In genomic region chr10:14618669-14619068, GRCh38 we compare ENCODE assay signal across 25 cellular contexts.
"Had no signal": no experiment of that assay in that cellular context is flagged by ENCODE, and none has a peak within 500 bp of the region (broad histone marks: within the 10 kb centered on the region; RNA-seq: fewer than 3 reads in every experiment).

No MANE protein-coding gene starts in this region.

- DNase-seq: activated CD4-positive, alpha-beta memory T cell treated with anti-CD3 and anti-CD28 coated beads for 36 hours; activated CD4-positive, alpha-beta T cell treated with anti-CD3 and anti-CD28 coated beads, Interleukin-2, amount 10 ng/mL, durations not matched to agents 24 days and 14 days; activated CD4-positive, CD25-positive, alpha-beta regulatory T cell treated with anti-CD3 and anti-CD28 coated beads, Interleukin-2, amount 50 U/mL, for 72 hours; activated naive CD8-positive, alpha-beta T cell treated with anti-CD3 and anti-CD28 coated beads, Interleukin-2, amount 50 U/mL, for 24 hours; activated T-cell treated with anti-CD3 and anti-CD28 coated beads, Interleukin-2, amount 50 U/mL, for 4 hours; amygdala; central memory CD4-positive, alpha-beta T cell; dermis blood vessel endothelial cell; effector CD4-positive, alpha-beta T cell; left ventricle myocardium superior; mammary epithelial cell; naive B cell; pancreas; retina; stimulated activated CD4-positive, alpha-beta T cell treated with anti-CD3 and anti-CD28 coated beads, Interleukin-15, amount 100 ng/mL, for 24 hours; stimulated activated CD4-positive, alpha-beta T cell treated with anti-CD3 and anti-CD28 coated beads, Interleukin-2, amount 100 ng/mL, for 24 hours; stimulated activated naive B cell treated with anti-CD40 and anti-IgM and Interleukin-4, amounts not matched to agents 10 μg/mL and 1 μg/mL and 100 μg/mL, for 72 hours; stomach; T-helper 17 cell; T1000; thyroid gland had no signal

- H3K27ac ChIP-seq: breast epithelium, pancreas, prostate gland, stomach, thyroid gland had no signal

- ATAC-seq: activated T-cell treated with anti-CD3 and anti-CD28 coated beads, Interleukin-2, amount 50 U/mL, for 4 hours; stimulated activated naive B cell treated with anti-CD40 and anti-IgM and Interleukin-4, amounts not matched to agents 10 μg/mL and 1 μg/mL and 100 μg/mL, for 72 hours; T-helper 17 cell had no signal

- H3K27me3 Mint-ChIP-seq: activated CD4-positive, alpha-beta memory T cell treated with anti-CD3 and anti-CD28 coated beads for 36 hours; activated CD4-positive, alpha-beta T cell treated with anti-CD3 and anti-CD28 coated beads, Interleukin-2, amount 10 ng/mL, durations not matched to agents 24 days and 14 days; activated naive CD4-positive, alpha-beta T cell treated with anti-CD3 and anti-CD28 coated beads, Interleukin-2, amount 50 U/mL, for 24 hours; activated naive CD8-positive, alpha-beta T cell treated with anti-CD3 and anti-CD28 coated beads, Interleukin-2, amount 50 U/mL, for 24 hours; activated T-helper 17 cell treated with anti-CD3 and anti-CD28 coated beads, Interleukin-2, amount 50 U/mL, for 72 hours; naive B cell; stimulated activated naive B cell treated with anti-CD40 and anti-IgM and Interleukin-4, amounts not matched to agents 10 μg/mL and 1 μg/mL and 100 μg/mL, for 72 hours; T-helper 17 cell had no signal

- H3K36me3 Mint-ChIP-seq: activated CD4-positive, alpha-beta memory T cell treated with anti-CD3 and anti-CD28 coated beads for 36 hours; activated naive CD4-positive, alpha-beta T cell treated with anti-CD3 and anti-CD28 coated beads, Interleukin-2, amount 50 U/mL, for 24 hours; naive B cell; stimulated activated naive B cell treated with anti-CD40 and anti-IgM and Interleukin-4, amounts not matched to agents 10 μg/mL and 1 μg/mL and 100 μg/mL, for 72 hours had no signal

- H3K4me3 ChIP-seq: breast epithelium, pancreas, prostate gland, stomach, thyroid gland had no signal

- H3K27me3 ChIP-seq: breast epithelium, pancreas, stomach, thyroid gland had no signal

- H3K36me3 ChIP-seq: breast epithelium, pancreas, prostate gland, stomach, thyroid gland had no signal

- H3K27ac Mint-ChIP-seq: activated CD4-positive, alpha-beta memory T cell treated with anti-CD3 and anti-CD28 coated beads for 36 hours; activated CD4-positive, alpha-beta T cell treated with anti-CD3 and anti-CD28 coated beads, Interleukin-2, amount 10 ng/mL, durations not matched to agents 24 days and 14 days; activated naive CD8-positive, alpha-beta T cell treated with anti-CD3 and anti-CD28 coated beads, Interleukin-2, amount 50 U/mL, for 24 hours; stimulated activated naive B cell treated with anti-CD40 and anti-IgM and Interleukin-4, amounts not matched to agents 10 μg/mL and 1 μg/mL and 100 μg/mL, for 72 hours; T-helper 17 cell had no signal

- H3K9me3 Mint-ChIP-seq: activated CD4-positive, alpha-beta memory T cell treated with anti-CD3 and anti-CD28 coated beads for 36 hours; activated CD4-positive, alpha-beta T cell treated with anti-CD3 and anti-CD28 coated beads, Interleukin-2, amount 10 ng/mL, durations not matched to agents 24 days and 14 days; activated naive CD4-positive, alpha-beta T cell treated with anti-CD3 and anti-CD28 coated beads, Interleukin-2, amount 50 U/mL, for 24 hours; activated naive CD8-positive, alpha-beta T cell treated with anti-CD3 and anti-CD28 coated beads, Interleukin-2, amount 50 U/mL, for 24 hours; activated T-cell treated with anti-CD3 and anti-CD28 coated beads, Interleukin-2, amount 50 U/mL, for 4 hours; activated T-helper 17 cell treated with anti-CD3 and anti-CD28 coated beads, Interleukin-2, amount 50 U/mL, for 72 hours; naive B cell; stimulated activated naive B cell treated with anti-CD40 and anti-IgM and Interleukin-4, amounts not matched to agents 10 μg/mL and 1 μg/mL and 100 μg/mL, for 72 hours had no signal

- H3K4me3 Mint-ChIP-seq: activated CD4-positive, alpha-beta memory T cell treated with anti-CD3 and anti-CD28 coated beads for 36 hours; activated CD4-positive, alpha-beta T cell treated with anti-CD3 and anti-CD28 coated beads, Interleukin-2, amount 10 ng/mL, durations not matched to agents 24 days and 14 days; activated naive CD8-positive, alpha-beta T cell treated with anti-CD3 and anti-CD28 coated beads, Interleukin-2, amount 50 U/mL, for 24 hours; activated T-cell treated with anti-CD3 and anti-CD28 coated beads, Interleukin-2, amount 50 U/mL, for 4 hours; naive B cell; stimulated activated naive B cell treated with anti-CD40 and anti-IgM and Interleukin-4, amounts not matched to agents 10 μg/mL and 1 μg/mL and 100 μg/mL, for 72 hours; T-helper 17 cell had no signal

- H3K9me3 ChIP-seq: breast epithelium, pancreas, prostate gland, stomach, thyroid gland had no signal

- H3K4me1 ChIP-seq: breast epithelium, prostate gland, thyroid gland had no signal
